ENCODE assay signal across 23 cellular contexts in genomic region chr18:74616494-74616893, GRCh38. TPM values are rescaled to one million over a fixed set of nuclear protein-coding genes. Genes with fewer than 3 reads are reported as not detected.
DNase-seq lines count a peak whose midpoint lies in the region; ATAC-seq, FAIRE-seq and TF ChIP-seq lines count a peak whose summit lies in the region.
"Had no signal": no experiment of that assay in that cellular context is flagged by ENCODE, and none has a peak within 500 bp of the region (broad histone marks: within the 10 kb centered on the region; RNA-seq: fewer than 3 reads in every experiment).

No MANE protein-coding gene starts in this region.

- H3K4me1 Mint-ChIP-seq in WTC11, result peaks cover 3% of the 10 kb centered on the region

- no peaks in the 10 kb centered on the region; the same call in 1 of the 2 replicates for H3K36me3 Mint-ChIP-seq in WTC11
- H3K36me3 Mint-ChIP-seq: CD4-positive, CD25-positive, alpha-beta regulatory T cell; CD8-positive, alpha-beta memory T cell had no signal

- H2AK5ac ChIP-seq in H1 (ENCODE audit: low read depth, low read length), result peak overlapping the region; percentile 66; the same call in 1 of the 2 replicates

- TF ChIP-seq EP300 in H1 (IDR thresholded peaks at IDR 0.05; ENCODE audit: borderline replicate concordance in 1 of 2, low read depth in 2 of 2, low read length in 2 of 2), result no peak
- no peak for TF ChIP-seq EP300 in HepG2 (IDR thresholded peaks at IDR 0.05; ENCODE audit: low read depth in 2 of 2, low read length in 2 of 2)
- TF ChIP-seq EP300 in HepG2 (CRISPR knock-in tag; IDR thresholded peaks at IDR 0.05; ENCODE audit: borderline replicate concordance), result no peak

- H3K36me3 ChIP-seq in PC-9 (ENCODE audit: low read depth) (no peaks in the 10 kb centered on the region), H1 (ENCODE audit: control insufficient read depth in 2 of 4, insufficient read depth in 4 of 4, low read length in 3 of 4) (no peaks in the 10 kb centered on the region), HepG2 (replicated peaks in 1 of 2; ENCODE audit: control insufficient read depth in 1 of 2, insufficient read depth in 2 of 2, low read length in 2 of 2) (no peaks in the 10 kb centered on the region), smooth muscle cell (ENCODE audit: low read depth) (no peaks in the 10 kb centered on the region), upper lobe of right lung (no peaks in the 10 kb centered on the region)
- H3K36me3 ChIP-seq: BE2C, HAP-1 had no signal

- H4K91ac ChIP-seq in H1 (replicated peaks; ENCODE audit: insufficient read length, low read length), result no peak overlapping the region

- H2BK20ac ChIP-seq in H1 (ENCODE audit: low read length), result no peak overlapping the region

- no peak overlapping the region for H3K23ac ChIP-seq in H1 (ENCODE audit: insufficient read length)

- TF ChIP-seq RAD21 in H1 (IDR thresholded peaks at IDR 0.05 in 1 of 2, conservative IDR thresholded peaks at IDR 0.05 in 1 of 2; ENCODE audit: low read depth in 2 of 2, low read length in 2 of 2), result no peak
- no peak for TF ChIP-seq RAD21 in HepG2 (CRISPR knock-in tag; IDR thresholded peaks at IDR 0.05)

- H3K27ac ChIP-seq in PC-9, result peak overlapping the region; percentile 37
- H3K27ac ChIP-seq in H1 (ENCODE audit: low read depth, low read length), result no peak overlapping the region
- H3K27ac ChIP-seq in HepG2 (ENCODE audit: extremely low read length, insufficient read depth, low read length), result no peak overlapping the region
- peak overlapping the region; percentile 50 for H3K27ac ChIP-seq in smooth muscle cell (ENCODE audit: low read depth)
- H3K27ac ChIP-seq in upper lobe of right lung, result no peak overlapping the region
- H3K27ac ChIP-seq in RWPE1, result no peak overlapping the region

- peaks cover 4% of the 10 kb centered on the region; the same call in 1 of the 2 replicates for H3K9me3 ChIP-seq in PC-9 (ENCODE audit: insufficient read depth, low read depth)
- H3K9me3 ChIP-seq in H1 (ENCODE audit: insufficient read depth in 2 of 2, low read depth in 1 of 2, low read length in 1 of 2), result peaks cover 0 to 5% of the 10 kb centered on the region in 2 experiments; a peak in 1 of 4 replicates
- no peaks in the 10 kb centered on the region for H3K9me3 ChIP-seq in HepG2 (ENCODE audit: low read length)
- H3K9me3 ChIP-seq in smooth muscle cell (replicated peaks; ENCODE audit: low read depth), result no peaks in the 10 kb centered on the region
- H3K9me3 ChIP-seq in upper lobe of right lung, result no peaks in the 10 kb centered on the region
- H3K9me3 ChIP-seq: BE2C, HAP-1 had no signal

- WGBS in H1 (ENCODE audit: extremely low coverage in 1 of 2, insufficient coverage in 1 of 2, insufficient read length in 1 of 2, insufficient replicate concordance in 2 of 2, low coverage in 1 of 2, low lambda C conversion rate in 2 of 2, missing lambda C conversion rate in 1 of 2), 2 experiments, result 57% methylated on average over 7 of the region's 7 CpGs; no CpG with 5 or more reads in 1 of the 2 experiments
- 60% methylated on average over 7 of the region's 7 CpGs for WGBS in HepG2 (ENCODE audit: low lambda C conversion rate)
- whole genome bisulfite sequencing in smooth muscle cell (ENCODE audit: low lambda C conversion rate), result 70% methylated on average over 7 of the region's 7 CpGs

- H3K4me3 ChIP-seq in PC-9, result no peak overlapping the region
- H3K4me3 ChIP-seq in H1 (ENCODE audit: extremely low read depth in 1 of 4, insufficient read depth in 2 of 4, low read depth in 3 of 4, low read length in 4 of 4), result no peak overlapping the region
- no peak overlapping the region for H3K4me3 ChIP-seq in HepG2 (replicated peaks in 1 of 3; ENCODE audit: insufficient read depth in 1 of 3, low read depth in 2 of 3, low read length in 3 of 3)
- no peak overlapping the region for H3K4me3 ChIP-seq in smooth muscle cell
- no peak overlapping the region for H3K4me3 ChIP-seq in upper lobe of right lung
- H3K4me3 ChIP-seq: HAP-1 had no signal

- H3K27me3 Mint-ChIP-seq in WTC11 (ENCODE audit: low read depth), result no peaks in the 10 kb centered on the region; the same call in 1 of the 2 replicates
- H3K27me3 Mint-ChIP-seq: CD4-positive, CD25-positive, alpha-beta regulatory T cell; CD8-positive, alpha-beta memory T cell; IgD-negative memory B cell had no signal

- no peak overlapping the region for H3K27ac Mint-ChIP-seq in WTC11
- H3K27ac Mint-ChIP-seq: CD4-positive, CD25-positive, alpha-beta regulatory T cell; CD8-positive, alpha-beta memory T cell; IgD-negative memory B cell had no signal

- H2BK120ac ChIP-seq in H1 (replicated peaks; ENCODE audit: low read depth, low read length), result no peak overlapping the region

- H3K56ac ChIP-seq in H1 (replicated peaks; ENCODE audit: insufficient read length, low read depth, low read length), result peak overlapping the region; percentile 70

- H2BK5ac ChIP-seq in H1 (ENCODE audit: low read depth, low read length), result no peak overlapping the region

- peaks cover 9% of the 10 kb centered on the region for H3K9me3 Mint-ChIP-seq in WTC11
- H3K9me3 Mint-ChIP-seq: CD4-positive, CD25-positive, alpha-beta regulatory T cell; CD8-positive, alpha-beta memory T cell; IgD-negative memory B cell had no signal

- TF ChIP-seq POLR2A in H1 (IDR thresholded peaks at IDR 0.05; ENCODE audit: control extremely low read depth in 1 of 2, low read depth in 2 of 2, low read length in 2 of 2), result no peak
- TF ChIP-seq POLR2A in HepG2 (IDR thresholded peaks at IDR 0.05; ENCODE audit: insufficient read depth in 1 of 2, low read depth in 2 of 2, low read length in 2 of 2), result no peak

- no peaks in the 10 kb centered on the region for H3K9me2 ChIP-seq in PC-9 (ENCODE audit: insufficient read depth)

- no peak overlapping the region for H3K18ac ChIP-seq in H1 (ENCODE audit: extremely low read depth, low read length)

- no peak overlapping the region for H3K4ac ChIP-seq in H1 (replicated peaks; ENCODE audit: insufficient read length, low read depth, low read length)

- peaks cover 7% of the 10 kb centered on the region for H3K23me2 ChIP-seq in H1 (ENCODE audit: low read depth, low read length)

- H4K5ac ChIP-seq in H1 (ENCODE audit: insufficient read length, low read depth, low read length), result no peak overlapping the region

- ATAC-seq in HepG2 (no peak), WTC11 (no peak), upper lobe of right lung (no peak)

- H3K27me3 ChIP-seq in PC-9 (ENCODE audit: insufficient read depth, low read depth), result no peaks in the 10 kb centered on the region
- no peaks in the 10 kb centered on the region for H3K27me3 ChIP-seq in H1 (replicated peaks in 1 of 4; ENCODE audit: control insufficient read depth in 3 of 4, extremely low read depth in 1 of 4, insufficient read depth in 3 of 4, low read length in 3 of 4)
- no peaks in the 10 kb centered on the region for H3K27me3 ChIP-seq in HepG2 (ENCODE audit: control insufficient read depth in 1 of 2, insufficient read depth in 2 of 2, low read length in 2 of 2)
- H3K27me3 ChIP-seq in smooth muscle cell (ENCODE audit: low read depth), result no peaks in the 10 kb centered on the region
- no peaks in the 10 kb centered on the region for H3K27me3 ChIP-seq in upper lobe of right lung
- H3K27me3 ChIP-seq: BE2C had no signal

- H3K4me2 ChIP-seq in PC-9 (peak overlapping the region; percentile 41), H1 (ENCODE audit: insufficient read depth in 1 of 2, low read depth in 2 of 2, low read length in 2 of 2) (no peak overlapping the region), HepG2 (ENCODE audit: low read depth, low read length) (no peak overlapping the region), smooth muscle cell (no peak overlapping the region)

- DNase-seq in PC-9 (no peak), H1 (ENCODE audit: low read depth in 1 of 2, low spot score in 2 of 2) (no peak), HepG2 (ENCODE audit: low spot score) (no peak), smooth muscle cell (lab: John Stamatoyannopoulos, UW; ENCODE audit: unreplicated experiment) (no peak), foreskin melanocyte (no peak), WTC11 (ENCODE audit: low spot score) (no peak), upper lobe of right lung (no peak), RWPE1 (ENCODE audit: low spot score) (no peak)
- DNase-seq: ACHN; BE2C; C1 segment of cervical spinal cord; CD4-positive, CD25-positive, alpha-beta regulatory T cell; CD8-positive, alpha-beta memory T cell; COR-L47; DMS 273 treated with DMSO at 0.1 percent for 48 hours; DMS53; GDM1; KBM-7 had no signal

- in situ Hi-C loops in HepG2 (cut with HindIII; ENCODE audit: extremely low pct_ligation_motif_present, low pct_unique_long_range_greater_than_20kb), result no loop called here

- H3F3A ChIP-seq in PC-9 (ENCODE audit: insufficient read depth, low read depth) (peaks cover 10% of the 10 kb centered on the region; the same call in 1 of the 2 replicates), smooth muscle cell (ENCODE audit: low read depth) (no peaks in the 10 kb centered on the region)

- H3K4me1 ChIP-seq in PC-9 (replicated peaks; ENCODE audit: insufficient read depth), result peaks cover 14% of the 10 kb centered on the region
- peaks cover 0 to 3% (median under 1%) of the 10 kb centered on the region in 4 experiments; a peak in 1 of 7 replicates for H3K4me1 ChIP-seq in H1 (replicated peaks in 1 of 4; ENCODE audit: control insufficient read depth in 3 of 4, insufficient read depth in 4 of 4, low read length in 3 of 4)
- peaks cover 7% of the 10 kb centered on the region; the same call in 1 of the 2 replicates for H3K4me1 ChIP-seq in HepG2 (ENCODE audit: insufficient read depth, low read length)
- no peaks in the 10 kb centered on the region for H3K4me1 ChIP-seq in smooth muscle cell (ENCODE audit: low read depth)
- no peaks in the 10 kb centered on the region for H3K4me1 ChIP-seq in upper lobe of right lung
- H3K4me1 ChIP-seq: BE2C, HAP-1 had no signal

- TF ChIP-seq CTCF in PC-9 (conservative IDR thresholded peaks at IDR 0.05), result no peak
- TF ChIP-seq CTCF in H1 (IDR thresholded peaks at IDR 0.05; ENCODE audit: control extremely low read depth in 1 of 3, insufficient read depth in 1 of 3, low read depth in 1 of 3, low read length in 3 of 3), result no peak
- TF ChIP-seq CTCF in HepG2 (CRISPR knock-in tag; IDR thresholded peaks at IDR 0.05), result no peak
- no peak for TF ChIP-seq CTCF in smooth muscle cell (IDR thresholded peaks at IDR 0.05; ENCODE audit: borderline replicate concordance, insufficient read depth, poor library complexity, severe bottlenecking)
- TF ChIP-seq CTCF in WTC11 (IDR thresholded peaks at IDR 0.05), result no peak
- no peak for TF ChIP-seq CTCF in upper lobe of right lung (IDR thresholded peaks at IDR 0.05)
- no peak for TF ChIP-seq CTCF in RWPE1 (conservative IDR thresholded peaks at IDR 0.05; ENCODE audit: low read depth)

- H3K79me1 ChIP-seq in H1 (ENCODE audit: low read depth, low read length), result peaks cover 2% of the 10 kb centered on the region; the same call in 1 of the 2 replicates

- CTCF ChIA-PET in PC-9 (lab: Charles Lee), result no interaction called here
- CTCF ChIA-PET in H1 (lab: Charles Lee; ENCODE audit: partially characterized antibody), result no interaction called here
- CTCF ChIA-PET in HepG2 (lab: Yijun Ruan, JAX; ENCODE audit: low intra/inter-chr PET ratio, low total read pairs), result no interaction called here
- CTCF ChIA-PET in WTC11 (lab: Charles Lee), result no interaction called here
- CTCF ChIA-PET in RWPE1 (lab: Yijun Ruan, JAX), result no interaction called here

- no peak overlapping the region for H3K14ac ChIP-seq in H1 (ENCODE audit: insufficient read length)

- peak overlapping the region; percentile 34; the same call in 1 of the 2 replicates for H2BK12ac ChIP-seq in H1 (ENCODE audit: low read depth, low read length)

- BruUV-seq in PC-9 (replicated peaks; lab: Mats Ljungman, UMichigan) (no TSS peak), HepG2 (replicated peaks; lab: Mats Ljungman, UMichigan) (no TSS peak)

- POLR2A ChIA-PET in PC-9 (lab: Charles Lee; ENCODE audit: unreplicated experiment) (no interaction called here), H1 (lab: Charles Lee; ENCODE audit: partially characterized antibody) (no interaction called here), HepG2 (lab: Yijun Ruan, JAX) (no interaction called here), WTC11 (lab: Charles Lee) (no interaction called here), RWPE1 (lab: Yijun Ruan, JAX; ENCODE audit: low non-redundant PET) (no interaction called here)

- H4K20me1 ChIP-seq in PC-9 (ENCODE audit: insufficient read depth) (peaks cover 6% of the 10 kb centered on the region; the same call in 1 of the 2 replicates), H1 (replicated peaks in 1 of 2; ENCODE audit: control insufficient read depth in 1 of 2, insufficient read depth in 2 of 2, low read length in 2 of 2) (peaks cover 0 to 1% of the 10 kb centered on the region in 2 experiments), HepG2 (ENCODE audit: insufficient read depth, low read length) (no peaks in the 10 kb centered on the region), smooth muscle cell (ENCODE audit: low read depth) (peaks cover 35% of the 10 kb centered on the region)

- H3K4me3 Mint-ChIP-seq in WTC11, result no peak overlapping the region
- H3K4me3 Mint-ChIP-seq: CD4-positive, CD25-positive, alpha-beta regulatory T cell; CD8-positive, alpha-beta memory T cell; IgD-negative memory B cell had no signal

- no peaks in the 10 kb centered on the region for H3K79me2 ChIP-seq in PC-9 (ENCODE audit: low read depth)
- H3K79me2 ChIP-seq in H1 (ENCODE audit: control insufficient read depth in 1 of 2, insufficient read depth in 2 of 2, low read length in 2 of 2), result peaks cover 0 to 6% of the 10 kb centered on the region in 2 experiments; a peak in 2 of 4 replicates
- peaks cover 2% of the 10 kb centered on the region for H3K79me2 ChIP-seq in HepG2 (ENCODE audit: insufficient read depth, low read length)
- peaks cover 41% of the 10 kb centered on the region for H3K79me2 ChIP-seq in smooth muscle cell (ENCODE audit: low read depth)

- H4K8ac ChIP-seq in H1 (ENCODE audit: extremely low read depth, insufficient read depth, low read length), result no peak overlapping the region

- intact Hi-C loops in PC-9 (cut with micrococcal nuclease; ENCODE audit: unreplicated experiment), result no loop called here
- intact Hi-C loops in HepG2 (cut with micrococcal nuclease; ENCODE audit: unreplicated experiment), result no loop called here
- intact Hi-C loops in upper lobe of right lung (cut with DNase I), result no loop called here

- FAIRE-seq in H1 (lab: Jason Lieb, UNC) (no peak), HepG2 (lab: Jason Lieb, UNC) (no peak)
- FAIRE-seq: A204.1, GM12892, GM18507 had no signal

- no peak overlapping the region for H2BK15ac ChIP-seq in H1 (ENCODE audit: low read length)

- H2AFZ ChIP-seq in PC-9 (no peak overlapping the region), H1 (ENCODE audit: low read length) (no peak overlapping the region), HepG2 (ENCODE audit: low read length) (no peak overlapping the region), smooth muscle cell (ENCODE audit: low read depth) (no peak overlapping the region)

- no peak overlapping the region for H3K9ac ChIP-seq in H1 (replicated peaks in 1 of 4; ENCODE audit: extremely low read depth in 1 of 4, low read depth in 3 of 4, low read length in 3 of 4)
- no peak overlapping the region for H3K9ac ChIP-seq in HepG2 (ENCODE audit: insufficient read depth, low read depth, low read length)
- H3K9ac ChIP-seq in smooth muscle cell (ENCODE audit: low read depth), result no peak overlapping the region

RNA-seq across cellular contexts. Expression of gene ZNF407, which starts 18.8 kb away (rescaled TPM):
- total RNA-seq in PC-9 (2021) (8.7 and 13.4 TPM in 2 replicates), HepG2 (2016; rRNA removed; fragmentation: Illumina TruSeq; extraction: Trizol) (8.3 and 8.7 TPM in 2 replicates), smooth muscle cell (11.5 and 13.0 TPM in 2 replicates), WTC11 (2021) (5.1 to 6.5 TPM (median 5.8 TPM) in 3 replicates), upper lobe of right lung (18.4 TPM)
- total RNA-seq in H1 (2021; fragmentation: NEBNext Ultra II Directional; extraction: Animal tissue kit (Norgen Biotek cat#: 25700)), result 6.2 and 6.8 TPM in 2 replicates
- polyA plus RNA-seq in H1 (2011; rRNA removed) (1.5 TPM in 2 replicates), HepG2 (2011; rRNA removed) (2.2 and 2.3 TPM in 2 replicates), smooth muscle cell (4.1 and 4.5 TPM in 2 replicates)
- 1.9 TPM for polyA plus RNA-seq in H1 (2011; cell fraction: cytosol; rRNA removed)
- 3.7 TPM for polyA plus RNA-seq in H1 (2011; cell fraction: nucleus; rRNA removed)
- 2.1 to 3.5 TPM (median 2.8 TPM) in 4 replicates for polyA plus RNA-seq in H1 (2012, experiment 1 of 2)
- 0.20 TPM for polyA plus RNA-seq in H1 (2012, experiment 2 of 2)
- 1.6 TPM for polyA plus RNA-seq in H1 (2013, experiment 1 of 2)
- 1.7 TPM for polyA plus RNA-seq in H1 (2013, experiment 2 of 2)
- polyA minus RNA-seq in H1 (2011; rRNA and poly(A)+ RNA removed), result 10.8 and 16.1 TPM in 2 replicates
- 6.7 TPM for polyA minus RNA-seq in H1 (2011; cell fraction: cytosol; rRNA and poly(A)+ RNA removed)
- polyA minus RNA-seq in H1 (2011; cell fraction: nucleus; rRNA and poly(A)+ RNA removed), result 41.3 TPM
- 3.8 and 5.4 TPM in 2 replicates for total RNA-seq in HepG2 (2016; cell fraction: cytosol; rRNA removed; fragmentation: Illumina TruSeq; extraction: Trizol; ENCODE audit: low read depth)
- 7.6 and 8.5 TPM in 2 replicates for total RNA-seq in HepG2 (2016; cell fraction: insoluble cytoplasmic fraction; rRNA removed; fragmentation: Illumina TruSeq; extraction: Trizol)
- 3.2 and 3.7 TPM in 2 replicates for total RNA-seq in HepG2 (2016; cell fraction: membrane; rRNA removed; fragmentation: Illumina TruSeq; extraction: Trizol)
- 30.6 and 34.2 TPM in 2 replicates for total RNA-seq in HepG2 (2016; cell fraction: nucleus; rRNA removed; fragmentation: Illumina TruSeq; extraction: Trizol)
- polyA plus RNA-seq in HepG2 (2011; cell fraction: cytosol; rRNA removed), result 1.9 TPM in 2 replicates
- 5.6 and 6.2 TPM in 2 replicates for polyA plus RNA-seq in HepG2 (2011; cell fraction: nucleus; rRNA removed)
- polyA plus RNA-seq in HepG2 (2012), result 2.2 and 3.1 TPM in 2 replicates
- 0.15 and 0.18 TPM in 2 replicates for polyA plus RNA-seq in HepG2 (2016; cell fraction: cytosol; fragmentation: Illumina TruSeq; extraction: Trizol; ENCODE audit: low read depth)
- polyA plus RNA-seq in HepG2 (2016; cell fraction: insoluble cytoplasmic fraction; fragmentation: Illumina TruSeq; extraction: Trizol; ENCODE audit: low read depth), result 2.2 and 2.5 TPM in 2 replicates
- 0.23 and 0.27 TPM in 2 replicates for polyA plus RNA-seq in HepG2 (2016; cell fraction: membrane; fragmentation: Illumina TruSeq; extraction: Trizol; ENCODE audit: low read depth)
- polyA plus RNA-seq in HepG2 (2016; cell fraction: nucleus; fragmentation: Illumina TruSeq; extraction: Trizol; ENCODE audit: insufficient read depth, low read depth), result 5.1 and 5.5 TPM in 2 replicates
- polyA minus RNA-seq in HepG2 (2011; rRNA and poly(A)+ RNA removed; ENCODE audit: low replicate concordance), result 24.1 and 31.8 TPM in 2 replicates
- 5.8 and 8.0 TPM in 2 replicates for polyA minus RNA-seq in HepG2 (2011; cell fraction: cytosol; rRNA and poly(A)+ RNA removed)
- polyA minus RNA-seq in HepG2 (2011; cell fraction: nucleus; rRNA and poly(A)+ RNA removed), result 109 and 118 TPM in 2 replicates

Comparison
In these comparisons a context has a peak if more than half of its experiments do, and no peak if none do; other contexts are left out.
1. H3K27ac ChIP-seq: peak in PC-9 (single experiment) and smooth muscle cell (single experiment); none in H1 (single experiment), HepG2 (single experiment), upper lobe of right lung (single experiment) and RWPE1 (single experiment).